17 cellular contexts compared by ENCODE assay signal in genomic region chr2:147588191-147588590, GRCh38.
DNase-seq lines count a peak whose midpoint lies in the region; FAIRE-seq and TF ChIP-seq lines count a peak whose summit lies in the region.
"Had no signal": no experiment of that assay in that cellular context is flagged by ENCODE, and none has a peak within 500 bp of the region (broad histone marks: within the 10 kb centered on the region; RNA-seq: fewer than 3 reads in every experiment).

No MANE protein-coding gene starts in this region.

- no peak overlapping the region for H3K4me3 ChIP-seq in mammary epithelial cell (replicated peaks in 1 of 3; ENCODE audit: insufficient read depth in 1 of 3, low read depth in 2 of 3, low read length in 3 of 3)
- H3K4me3 ChIP-seq: SJSA1 had no signal

- in situ Hi-C loops in mammary epithelial cell (cut with MboI; ENCODE audit: low sequenced_read_pairs in 2 of 2) = no loop called here

- H3K27me3 ChIP-seq in mammary epithelial cell (ENCODE audit: insufficient read depth, low read length) = no peaks in the 10 kb centered on the region
- H3K27me3 ChIP-seq: SJSA1 had no signal

- no peak for TF ChIP-seq CTCF in mammary epithelial cell (conservative IDR thresholded peaks at IDR 0.05 in 1 of 2, IDR thresholded peaks at IDR 0.05 in 1 of 2; ENCODE audit: extremely low read depth in 1 of 2, insufficient read depth in 1 of 2, low read depth in 1 of 2, low read length in 2 of 2)

- peaks cover 7% of the 10 kb centered on the region for H3K4me1 ChIP-seq in mammary epithelial cell (ENCODE audit: insufficient read depth, low read length)
- H3K4me1 ChIP-seq: SJSA1 had no signal

- H4K20me1 ChIP-seq in mammary epithelial cell (ENCODE audit: insufficient read depth, low read length) = no peaks in the 10 kb centered on the region

- H3K9ac ChIP-seq in mammary epithelial cell (ENCODE audit: insufficient read depth, low read length) = no peak overlapping the region

- no peaks in the 10 kb centered on the region for H3K9me3 ChIP-seq in mammary epithelial cell (replicated peaks; ENCODE audit: insufficient read depth, low read length)
- H3K9me3 ChIP-seq: SJSA1 had no signal

- WGBS in mammary epithelial cell (ENCODE audit: low coverage, missing lambda C conversion rate) = 68% methylated on average over 2 of the region's 2 CpGs

- BruUV-seq in mammary epithelial cell (replicated peaks; lab: Mats Ljungman, UMichigan) = no TSS peak

- DNase-seq in NCI-H2171 treated with DMSO at 0.1 percent for 48 hours (lab: John Stamatoyannopoulos, UW) (peak; percentile 18), NCI-H2171 (lab: John Stamatoyannopoulos, UW) (no peak), mammary epithelial cell (peak; percentile 64), kidney tubule cell (ENCODE audit: low spot score) (peak; percentile 75), urothelium cell line (ENCODE audit: low spot score) (peak; percentile 20), islet precursor cell (no peak), NCI-H146 (lab: John Stamatoyannopoulos, UW) (no peak), NCI-H748 treated with DMSO at 0.1 percent for 48 hours (lab: John Stamatoyannopoulos, UW) (no peak)
- DNase-seq: activated effector memory CD4-positive, alpha-beta T cell treated with Interleukin-2 at 50 U/mL for 16 hours; DMS79 treated with DMSO at 0.1 percent for 48 hours; Kasumi-1; left cardiac atrium; NCI-H1436 treated with DMSO at 0.1 percent for 48 hours; stimulated activated naive B cell treated with anti-CD40 and anti-IgM and Interleukin-4, amounts not matched to agents 10 μg/mL and 1 μg/mL and 100 μg/mL, for 72 hours had no signal

- FAIRE-seq in urothelium cell line (lab: Jason Lieb, UNC) = no peak

- CTCF ChIA-PET in mammary epithelial cell (lab: Charles Lee; ENCODE audit: low non-redundant PET) = no interaction called here

- intact Hi-C loops in mammary epithelial cell (cut with micrococcal nuclease) = loop anchor here (1.0 kb wide), 1 partner anchor 63 kb away; no protein-coding TSS in a partner anchor

- dilution Hi-C loops in mammary epithelial cell (cut with HindIII; ENCODE audit: low sequenced_read_pairs) = no loop called here

- no peak overlapping the region for H3K27ac ChIP-seq in mammary epithelial cell (ENCODE audit: insufficient read depth, low read depth, low read length)
- H3K27ac ChIP-seq: 22Rv1, HL-60, SJSA1 had no signal

- no peaks in the 10 kb centered on the region for H3K36me3 ChIP-seq in mammary epithelial cell (ENCODE audit: insufficient read depth, low read length)
- H3K36me3 ChIP-seq: SJSA1 had no signal

- H3K79me2 ChIP-seq in mammary epithelial cell (ENCODE audit: insufficient read depth, low read length) = no peaks in the 10 kb centered on the region

- H3K4me2 ChIP-seq in mammary epithelial cell (ENCODE audit: insufficient read depth, low read depth, low read length) = no peak overlapping the region

- H2AFZ ChIP-seq in mammary epithelial cell (ENCODE audit: low read depth, low read length) = no peak overlapping the region

Comparison
In these comparisons a context has a peak if more than half of its experiments do, and no peak if none do; other contexts are left out.
1. DNase-seq: peak in NCI-H2171 treated with DMSO at 0.1 percent for 48 hours (single experiment), mammary epithelial cell (single experiment), kidney tubule cell (single experiment) and urothelium cell line (single experiment); none in NCI-H2171 (single experiment), islet precursor cell (single experiment), NCI-H146 (single experiment) and NCI-H748 treated with DMSO at 0.1 percent for 48 hours (single experiment).